8 cellular contexts compared by ENCODE assay signal in the genomic region with DNA sequence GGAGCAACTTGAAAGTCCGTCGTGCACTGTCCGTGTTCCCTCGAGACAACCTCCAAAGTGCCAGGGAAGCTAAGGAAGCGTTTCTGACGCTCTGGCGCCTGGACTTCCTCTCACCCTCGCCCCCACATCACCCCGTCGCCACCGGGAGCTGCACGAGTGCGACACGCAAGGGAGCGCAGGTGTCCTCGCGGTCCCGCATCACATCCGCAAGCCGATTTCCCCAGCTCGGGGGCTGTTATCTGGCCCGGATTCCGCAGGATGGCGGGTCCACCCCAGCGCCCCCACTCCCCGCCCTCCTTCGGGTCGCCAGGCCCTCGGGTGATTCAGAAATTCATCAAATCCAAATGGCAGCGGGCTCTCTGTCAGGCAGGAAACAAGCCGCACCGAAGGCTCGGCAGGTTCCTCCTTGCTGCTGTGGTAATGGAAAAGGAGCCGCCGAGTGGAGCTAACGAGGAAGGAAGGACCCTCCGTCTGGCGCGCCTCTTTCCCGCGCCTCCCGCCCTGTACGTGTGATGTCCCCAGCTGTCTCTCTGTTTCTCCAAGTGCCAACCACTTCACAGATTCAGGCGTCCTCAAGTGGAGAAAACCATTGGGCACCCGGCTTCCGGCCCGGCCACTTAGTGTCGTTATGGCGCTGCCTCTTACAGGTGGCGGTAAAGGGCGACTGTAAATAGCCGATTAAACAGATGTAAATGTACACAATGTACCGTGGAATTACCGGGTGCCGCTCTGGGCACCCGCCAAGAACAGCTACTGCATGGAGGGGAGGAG. TPM values are rescaled to one million over a fixed set of nuclear protein-coding genes. Genes with fewer than 3 reads are reported as not detected.
DNase-seq lines count a peak whose midpoint lies in the region; ATAC-seq and TF ChIP-seq lines count a peak whose summit lies in the region.

No MANE protein-coding gene starts in this region.

- POLR2A ChIA-PET in MCF 10A (lab: Yijun Ruan, JAX), result interaction anchor here (0.6 to 6.8 kb wide), 32 partner anchors 8 to 816 kb away, joined by 3 to 72 read pairs (median 4); partner anchors contain the start of genes ELF2, MGST2, NAA15 and NOCT

- H3K27ac Mint-ChIP-seq in MCF 10A (ENCODE audit: low read depth, unreplicated experiment), result peak overlapping the region; percentile 73

- H3K9me3 Mint-ChIP-seq in MCF 10A (ENCODE audit: unreplicated experiment), result no peaks in the 10 kb centered on the region

- peaks cover 13% of the 10 kb centered on the region for H3K36me3 Mint-ChIP-seq in MCF 10A (ENCODE audit: insufficient read depth, unreplicated experiment)

- CTCF ChIA-PET in MCF 10A (lab: Yijun Ruan, JAX), result interaction anchor here (0.6 to 2.7 kb wide), 11 partner anchors 11 to 311 kb away, joined by 3 to 10 read pairs (median 5); no protein-coding TSS in a partner anchor

- intact Hi-C loops in MCF 10A (cut with micrococcal nuclease), result loop anchor here (1.0 to 10.0 kb wide), 2 partner anchors 94 to 102 kb away; partner anchors contain the start of gene RAB33B

- ATAC-seq in HG02798 (IDR thresholded peaks at IDR 0.05; ENCODE audit: poor library complexity, unreplicated experiment), result peak; percentile 35

- no peaks in the 10 kb centered on the region for H3K27me3 Mint-ChIP-seq in MCF 10A (ENCODE audit: insufficient read depth, unreplicated experiment)

- no peak for TF ChIP-seq CTCF in MCF 10A (IDR thresholded peaks at IDR 0.05; ENCODE audit: unreplicated experiment)

- H3K4me1 Mint-ChIP-seq in MCF 10A (ENCODE audit: insufficient read depth, unreplicated experiment), result peaks cover 30% of the 10 kb centered on the region

- DNase-seq in Daoy (ENCODE audit: low read depth), result peak; percentile 37
- DNase-seq in NCI-H2081 treated with DMSO at 0.1 percent for 48 hours (lab: John Stamatoyannopoulos, UW), result peak; percentile 27
- DNase-seq in UCSD-AML1 (lab: John Stamatoyannopoulos, UW; ENCODE audit: unreplicated experiment), result peak; percentile 68
- peak; percentile 43 for DNase-seq in MCF 10A (ENCODE audit: unreplicated experiment)
- DNase-seq in islet precursor cell, result peak; percentile 81
- DNase-seq in stimulated activated CD4-positive, alpha-beta T cell treated with anti-CD3 and anti-CD28 coated beads, Interleukin-12 subunit alpha, Interleukin-12 subunit beta, amount 100 ng/mL, for 4 hours, result peak; percentile 45
- DNase-seq in NCI-H1048 (lab: John Stamatoyannopoulos, UW), result no peak

- peak overlapping the region; percentile 82 for H3K4me3 Mint-ChIP-seq in MCF 10A (ENCODE audit: unreplicated experiment)

- BruUV-seq in MCF 10A (replicated peaks; lab: Mats Ljungman, UMichigan), result TSS peak; percentile 52

RNA-seq across cellular contexts. Expression of gene SETD7, which starts 0.9 kb away (rescaled TPM):
- 18.2 and 20.7 TPM in 2 replicates for total RNA-seq in Daoy (2014; rRNA removed; shearing (Covaris generic))
- total RNA-seq in MCF 10A (2022), result 60.4 and 66.9 TPM in 2 replicates
